In genomic region chr3:136250862-136251460, GRCh38 we compare ENCODE assay signal across 8 cellular contexts. TPM values are rescaled to one million over a fixed set of nuclear protein-coding genes. Genes with fewer than 3 reads are reported as not detected.
A peak's percentile ranks its signal among the peaks of the same experiment; 100 is the strongest.
DNase-seq lines count a peak whose midpoint lies in the region; ATAC-seq and TF ChIP-seq lines count a peak whose summit lies in the region.

No MANE protein-coding gene starts in this region.

- no peaks in the 10 kb centered on the region for H3K9me3 Mint-ChIP-seq in CD14-positive monocyte

- H3K27ac ChIP-seq in caudate nucleus (ENCODE audit: low read depth, low read length) (peak overlapping the region; percentile 95), skin epidermis (peak overlapping the region in 15 of 21 experiments; percentile 16 to 95 (median 88))

- H3K27me3 Mint-ChIP-seq in CD14-positive monocyte (ENCODE audit: low read depth in 3 of 3), result peaks cover 1 to 3% (median 2%) of the 10 kb centered on the region in 3 donors
- no peaks in the 10 kb centered on the region for H3K27me3 Mint-ChIP-seq in T-helper 17 cell

- H3K4me3 ChIP-seq in skin epidermis, result peak overlapping the region; percentile 43 to 63 (median 59)

- TF ChIP-seq CTCF in CD14-positive monocyte (IDR thresholded peaks at IDR 0.05) (no peak), GM20000 (IDR thresholded peaks at IDR 0.05; ENCODE audit: extremely low read depth, missing control alignments) (peak; percentile 12)

- H3K36me3 Mint-ChIP-seq in CD14-positive monocyte, result no peaks in the 10 kb centered on the region
- H3K36me3 Mint-ChIP-seq in T-helper 17 cell (ENCODE audit: low read depth), result peaks cover 5% of the 10 kb centered on the region

- H3K4me1 Mint-ChIP-seq in CD14-positive monocyte, result peaks cover 22% of the 10 kb centered on the region
- peaks cover 22% of the 10 kb centered on the region for H3K4me1 Mint-ChIP-seq in T-helper 17 cell

- DNase-seq in CD14-positive monocyte (ENCODE audit: low spot score) (peak; percentile 47), GM20000 (ENCODE audit: low spot score) (peak; percentile 48), MV-4-11 (lab: John Stamatoyannopoulos, UW) (peak; percentile 78), T-helper 17 cell (no peak), caudate nucleus (lab: John Stamatoyannopoulos, UW) (peak in 57 of 61 donors; percentile 8 to 82 (median 57)), iris pigment epithelial cell (ENCODE audit: low read depth) (peak; percentile 35), cortex of kidney (lab: John Stamatoyannopoulos, UW) (no peak)

- H3K9me3 ChIP-seq in T-helper 17 cell (ENCODE audit: control insufficient read depth, low read length, poor library complexity, severe bottlenecking), result no peaks in the 10 kb centered on the region

- H3K27ac Mint-ChIP-seq in CD14-positive monocyte, result peak overlapping the region; percentile 73 to 95 (median 91)
- peak overlapping the region; percentile 96 for H3K27ac Mint-ChIP-seq in T-helper 17 cell

- ATAC-seq in T-helper 17 cell, result no peak

- intact Hi-C loops in CD14-positive monocyte (cut with micrococcal nuclease), result loop anchor here in 1 of 2 donors (2.0 to 10.0 kb wide), 2 partner anchors 58 to 96 kb away; no protein-coding TSS in a partner anchor

- H3K4me3 Mint-ChIP-seq in CD14-positive monocyte (peak overlapping the region; percentile 86 to 91), T-helper 17 cell (peak overlapping the region; percentile 88)

RNA-seq across cellular contexts. Expression of gene PCCB, which starts 0.8 kb away (rescaled TPM):
- 10 to 100 TPM; 31.6 to 41.7 TPM for polyA plus RNA-seq in CD14-positive monocyte
- 10 to 100 TPM; 13.0 to 13.3 TPM for total RNA-seq in T-helper 17 cell

RNA-seq across cellular contexts. Expression of gene MSL2, which starts 54.8 kb away (rescaled TPM):
- polyA plus RNA-seq in CD14-positive monocyte, result 10 to 100 TPM; 15.9 to 25.5 TPM
- total RNA-seq in T-helper 17 cell, result 100 to 1,000 TPM in 1 of 2 donors, 10 to 100 TPM in 1; 95.6 to 135 TPM

Comparison
In these comparisons a context has a peak if more than half of its experiments do, and no peak if none do; other contexts are left out.
1. DNase-seq: peak in CD14-positive monocyte (single experiment), GM20000 (single experiment), MV-4-11 (single experiment), caudate nucleus (57 of 61) and iris pigment epithelial cell (single experiment); none in T-helper 17 cell (0 of 3) and cortex of kidney (single experiment).